ENCODE assay signal across 13 cellular contexts in the genomic region with DNA sequence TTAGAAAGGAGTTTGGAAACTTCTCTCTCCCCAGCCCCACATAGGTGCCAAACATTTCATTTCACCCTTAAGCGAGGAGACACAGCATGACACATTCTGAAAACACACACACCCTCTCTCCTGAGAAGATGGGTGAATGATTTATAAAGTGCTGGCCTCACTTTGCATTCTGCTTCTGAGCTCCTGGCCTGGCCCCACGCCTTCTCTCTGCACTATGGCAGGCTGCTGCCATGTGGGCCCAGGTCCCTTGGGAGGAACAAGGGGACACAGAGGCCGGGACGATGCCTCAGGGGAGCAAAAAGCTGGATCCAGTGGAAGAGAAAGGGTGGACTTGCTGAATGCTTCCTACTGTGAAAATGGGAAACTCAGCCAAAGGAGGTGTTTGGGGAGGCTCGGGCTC. TPM values are rescaled to one million over a fixed set of nuclear protein-coding genes. Genes with fewer than 3 reads are reported as not detected.
DNase-seq lines count a peak whose midpoint lies in the region; ATAC-seq and FAIRE-seq lines count a peak whose summit lies in the region.
"Had no signal": no experiment of that assay in that cellular context is flagged by ENCODE, and none has a peak within 500 bp of the region (broad histone marks: within the 10 kb centered on the region; RNA-seq: fewer than 3 reads in every experiment).

No MANE protein-coding gene starts in this region.

- ATAC-seq in GM18867 (IDR thresholded peaks at IDR 0.05; ENCODE audit: unreplicated experiment) = peak; percentile 93
- peak; percentile 98 for ATAC-seq in GM21619 (IDR thresholded peaks at IDR 0.05; ENCODE audit: unreplicated experiment)
- ATAC-seq in HG03135 (IDR thresholded peaks at IDR 0.05; ENCODE audit: unreplicated experiment) = peak; percentile 93

- H3K27me3 ChIP-seq in rectal smooth muscle tissue (ENCODE audit: control insufficient read depth, insufficient read depth, low read length) = no peaks in the 10 kb centered on the region
- H3K27me3 ChIP-seq: MG63, right atrium auricular region had no signal

- H3K27ac ChIP-seq in rectal smooth muscle tissue (ENCODE audit: low read depth, low read length) = peak overlapping the region; percentile 73
- H3K27ac ChIP-seq: right atrium auricular region had no signal

- H3K4me1 ChIP-seq in rectal smooth muscle tissue (ENCODE audit: control insufficient read depth, insufficient read depth, low read length) = peaks cover 17% of the 10 kb centered on the region
- H3K4me1 ChIP-seq: right atrium auricular region had no signal

- no peaks in the 10 kb centered on the region for H3K36me3 ChIP-seq in rectal smooth muscle tissue (ENCODE audit: control insufficient read depth, insufficient read depth, low read length)
- H3K36me3 ChIP-seq: MG63, right atrium auricular region had no signal

- H3K9ac ChIP-seq in rectal smooth muscle tissue (ENCODE audit: low read length) = no peak overlapping the region

- in situ Hi-C loops in G401 (cut with HindIII; ENCODE audit: low sequenced_read_pairs) = no loop called here

- H3K4me3 Mint-ChIP-seq in immature natural killer cell = no peak overlapping the region
- H3K4me3 Mint-ChIP-seq: CD4-positive, alpha-beta T cell; dendritic cell treated with granulocyte-macrophage colony-stimulating factor and Interleukin-4, amounts not matched to agents 40 ng/mL and 50 ng/mL, for 4 days had no signal

- no peaks in the 10 kb centered on the region for H3K9me3 Mint-ChIP-seq in immature natural killer cell
- H3K9me3 Mint-ChIP-seq: CD4-positive, alpha-beta T cell; dendritic cell treated with granulocyte-macrophage colony-stimulating factor and Interleukin-4, amounts not matched to agents 40 ng/mL and 50 ng/mL, for 4 days had no signal

- H3K4me3 ChIP-seq in rectal smooth muscle tissue (ENCODE audit: low read length) = no peak overlapping the region
- H3K4me3 ChIP-seq: MG63, right atrium auricular region had no signal

- FAIRE-seq in HTR-8/SVneo (lab: Jason Lieb, UNC) = no peak

- H3K27me3 Mint-ChIP-seq in immature natural killer cell (ENCODE audit: low read depth in 3 of 3) = peaks cover 2 to 15% (median 4%) of the 10 kb centered on the region in 3 donors

- peaks cover 0 to 3% of the 10 kb centered on the region in 2 donors for H3K4me1 Mint-ChIP-seq in immature natural killer cell

- no peaks in the 10 kb centered on the region for H3K36me3 Mint-ChIP-seq in immature natural killer cell

- DNase-seq in G401 (ENCODE audit: low spot score) (no peak), HTR-8/SVneo (ENCODE audit: insufficient read length, low spot score) (no peak), NCI-H2029 (lab: John Stamatoyannopoulos, UW) (no peak), immature natural killer cell (no peak)
- DNase-seq: activated CD4-positive, alpha-beta T cell treated with anti-CD3 and anti-CD28 coated beads, Interleukin-2, amount 50 U/mL, for 4 hours; CD4-positive, alpha-beta T cell; MG63 had no signal

- H3K27ac Mint-ChIP-seq in immature natural killer cell = no peak overlapping the region
- H3K27ac Mint-ChIP-seq: CD4-positive, alpha-beta T cell; dendritic cell treated with granulocyte-macrophage colony-stimulating factor and Interleukin-4, amounts not matched to agents 40 ng/mL and 50 ng/mL, for 4 days had no signal

RNA-seq across cellular contexts. Expression of a gene that starts 56.0 kb away (rescaled TPM):
- total RNA-seq in G401 (2014; rRNA removed; shearing (Covaris generic)) = not detected in 2 replicates
- polyA plus RNA-seq in immature natural killer cell = not detected
- total RNA-seq: CD4-positive, alpha-beta T cell had no signal
